17 cellular contexts compared by ENCODE assay signal in genomic region chrX:32948130-32948529, GRCh38.
DNase-seq lines count a peak whose midpoint lies in the region; ATAC-seq and TF ChIP-seq lines count a peak whose summit lies in the region.
"Had no signal": no experiment of that assay in that cellular context is flagged by ENCODE, and none has a peak within 500 bp of the region (broad histone marks: within the 10 kb centered on the region; RNA-seq: fewer than 3 reads in every experiment).

No MANE protein-coding gene starts in this region.

- intact Hi-C loops in heart right ventricle (cut with DNase I), result no loop called here
- intact Hi-C loops in activated CD8-positive, alpha-beta T cell treated with anti-CD3 and anti-CD28 coated beads for 36 hours (cut with micrococcal nuclease), result no loop called here

- DNase-seq in cardiac muscle cell (ENCODE audit: low read depth in 1 of 2, low spot score in 1 of 2) (peak in 1 of 2 donors; percentile 30), heart right ventricle (no peak), amniotic epithelial cell (ENCODE audit: low read depth) (peak; percentile 80), neural progenitor cell (ENCODE audit: low spot score) (no peak)
- DNase-seq in activated CD4-positive, alpha-beta T cell treated with anti-CD3 and anti-CD28 coated beads for 1 hour, result no peak
- no peak for DNase-seq in activated CD8-positive, alpha-beta T cell treated with anti-CD3 and anti-CD28 coated beads for 36 hours
- DNase-seq: 8988T; CD4-positive, alpha-beta memory T cell; DMS79 treated with DMSO at 0.1 percent for 48 hours; GF-D8; GOT3; H7; HFFc6 had no signal

- TF ChIP-seq CTCF in cardiac muscle cell (IDR thresholded peaks at IDR 0.05; ENCODE audit: low read depth, low read length), result no peak
- TF ChIP-seq CTCF in heart right ventricle (IDR thresholded peaks at IDR 0.05), result no peak
- no peak for TF ChIP-seq CTCF in neural progenitor cell (IDR thresholded peaks at IDR 0.05)
- TF ChIP-seq CTCF in activated CD8-positive, alpha-beta T cell treated with anti-CD3 and anti-CD28 coated beads for 36 hours (IDR thresholded peaks at IDR 0.05), result no peak

- WGBS in heart right ventricle, 2 donors, result 45 to 56% methylated on average over 2 of the region's 2 CpGs

- CTCF ChIA-PET in activated CD8-positive, alpha-beta T cell treated with anti-CD3 and anti-CD28 coated beads for 36 hours (lab: Charles Lee), result no interaction called here

- peaks cover 2% of the 10 kb centered on the region for H3K27me3 Mint-ChIP-seq in neural progenitor cell (ENCODE audit: insufficient read depth, low read depth)
- no peaks in the 10 kb centered on the region for H3K27me3 Mint-ChIP-seq in activated CD8-positive, alpha-beta T cell treated with anti-CD3 and anti-CD28 coated beads for 36 hours
- H3K27me3 Mint-ChIP-seq: CD4-positive, alpha-beta memory T cell had no signal

- POLR2A ChIA-PET in activated CD8-positive, alpha-beta T cell treated with anti-CD3 and anti-CD28 coated beads for 36 hours (lab: Charles Lee), result no interaction called here

- H3K9ac ChIP-seq in neural progenitor cell, result no peak overlapping the region
- H3K9ac ChIP-seq: BLaER1 had no signal

- no peaks in the 10 kb centered on the region for H3K4me1 Mint-ChIP-seq in neural progenitor cell
- H3K4me1 Mint-ChIP-seq in activated CD8-positive, alpha-beta T cell treated with anti-CD3 and anti-CD28 coated beads for 36 hours (ENCODE audit: low read depth), result no peaks in the 10 kb centered on the region
- H3K4me1 Mint-ChIP-seq: CD14-positive monocyte; CD4-positive, alpha-beta memory T cell had no signal

- no peaks in the 10 kb centered on the region for H3F3A ChIP-seq in neural progenitor cell (ENCODE audit: low read depth)

- ATAC-seq in heart right ventricle (no peak), HG03095 (IDR thresholded peaks at IDR 0.05; ENCODE audit: unreplicated experiment) (no peak)
- no peak for ATAC-seq in activated CD8-positive, alpha-beta T cell treated with anti-CD3 and anti-CD28 coated beads for 36 hours
- ATAC-seq: HCT116 had no signal

- H4K20me1 ChIP-seq in neural progenitor cell (ENCODE audit: low read depth), result no peaks in the 10 kb centered on the region

- H2AFZ ChIP-seq in neural progenitor cell (replicated peaks), result peak overlapping the region; percentile 3

- no peaks in the 10 kb centered on the region for H3K27me3 ChIP-seq in cardiac muscle cell
- H3K27me3 ChIP-seq in heart right ventricle, result no peaks in the 10 kb centered on the region
- H3K27me3 ChIP-seq in neural progenitor cell, result no peaks in the 10 kb centered on the region

- no peaks in the 10 kb centered on the region for H3K36me3 ChIP-seq in cardiac muscle cell
- no peaks in the 10 kb centered on the region for H3K36me3 ChIP-seq in heart right ventricle
- no peaks in the 10 kb centered on the region for H3K36me3 ChIP-seq in neural progenitor cell
- H3K36me3 ChIP-seq: BLaER1 had no signal

- H3K27ac ChIP-seq in cardiac muscle cell (peak overlapping the region; percentile 75), heart right ventricle (no peak overlapping the region), neural progenitor cell (no peak overlapping the region)
- H3K27ac ChIP-seq: BLaER1 had no signal

- H3K27ac Mint-ChIP-seq in neural progenitor cell, result no peak overlapping the region
- H3K27ac Mint-ChIP-seq in activated CD8-positive, alpha-beta T cell treated with anti-CD3 and anti-CD28 coated beads for 36 hours, result no peak overlapping the region
- H3K27ac Mint-ChIP-seq: CD14-positive monocyte; CD4-positive, alpha-beta memory T cell; HFFc6 had no signal

- H3K4me2 ChIP-seq in neural progenitor cell, result no peak overlapping the region
- H3K4me2 ChIP-seq: BLaER1 had no signal

- H3K79me2 ChIP-seq in neural progenitor cell (ENCODE audit: low read depth), result no peaks in the 10 kb centered on the region

- H3K36me3 Mint-ChIP-seq in neural progenitor cell, result no peaks in the 10 kb centered on the region
- H3K36me3 Mint-ChIP-seq in activated CD8-positive, alpha-beta T cell treated with anti-CD3 and anti-CD28 coated beads for 36 hours (ENCODE audit: low read depth), result no peaks in the 10 kb centered on the region
- H3K36me3 Mint-ChIP-seq: CD14-positive monocyte; CD4-positive, alpha-beta memory T cell had no signal

- H3K9me3 ChIP-seq in cardiac muscle cell (ENCODE audit: low read depth), result no peaks in the 10 kb centered on the region
- no peaks in the 10 kb centered on the region for H3K9me3 ChIP-seq in heart right ventricle
- no peaks in the 10 kb centered on the region for H3K9me3 ChIP-seq in neural progenitor cell (ENCODE audit: low read depth)
- H3K9me3 ChIP-seq: BLaER1 had no signal

- no peak overlapping the region for H3K4me3 ChIP-seq in cardiac muscle cell
- no peak overlapping the region for H3K4me3 ChIP-seq in heart right ventricle
- H3K4me3 ChIP-seq in neural progenitor cell, result no peak overlapping the region
- H3K4me3 ChIP-seq: BLaER1 had no signal

- no peaks in the 10 kb centered on the region for H3K9me3 Mint-ChIP-seq in neural progenitor cell
- H3K9me3 Mint-ChIP-seq in activated CD8-positive, alpha-beta T cell treated with anti-CD3 and anti-CD28 coated beads for 36 hours, result no peaks in the 10 kb centered on the region
- H3K9me3 Mint-ChIP-seq: CD4-positive, alpha-beta memory T cell had no signal

- no peak overlapping the region for H3K4me3 Mint-ChIP-seq in neural progenitor cell
- H3K4me3 Mint-ChIP-seq in activated CD8-positive, alpha-beta T cell treated with anti-CD3 and anti-CD28 coated beads for 36 hours, result no peak overlapping the region
- H3K4me3 Mint-ChIP-seq: CD14-positive monocyte; CD4-positive, alpha-beta memory T cell; HFFc6 had no signal

- H3K4me1 ChIP-seq in cardiac muscle cell (ENCODE audit: low read depth) (peaks cover 13% of the 10 kb centered on the region), heart right ventricle (peaks cover 0 to 10% (median 0%) of the 10 kb centered on the region in 9 donors), neural progenitor cell (no peaks in the 10 kb centered on the region)
- H3K4me1 ChIP-seq: BLaER1 had no signal
